Comparison of ENCODE assay signal across 9 cellular contexts in the genomic region with DNA sequence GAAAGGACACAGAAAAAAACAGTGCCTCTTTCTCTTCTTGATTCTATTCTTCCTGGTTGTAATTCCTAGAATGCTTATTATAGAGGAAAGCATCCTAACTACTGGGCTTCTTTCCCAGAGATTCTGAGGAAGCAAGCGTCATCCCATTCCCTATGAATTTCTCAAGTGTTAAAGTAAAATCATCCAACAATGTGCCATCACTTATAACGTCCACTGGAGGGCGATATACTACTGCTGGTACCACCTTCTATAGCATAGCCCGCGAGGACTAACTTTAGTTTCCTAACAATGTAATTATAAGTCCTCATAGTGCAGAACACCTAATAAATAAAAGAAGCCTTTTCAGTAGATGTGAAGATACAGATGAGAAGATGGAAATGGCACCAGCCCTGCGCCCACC. TPM values are rescaled to one million over a fixed set of nuclear protein-coding genes. Genes with fewer than 3 reads are reported as not detected.
DNase-seq lines count a peak whose midpoint lies in the region; ATAC-seq and TF ChIP-seq lines count a peak whose summit lies in the region.
"Had no signal": no experiment of that assay in that cellular context is flagged by ENCODE, and none has a peak within 500 bp of the region (broad histone marks: within the 10 kb centered on the region; RNA-seq: fewer than 3 reads in every experiment).

No MANE protein-coding gene starts in this region.

- H3K9ac ChIP-seq in liver (ENCODE audit: low read depth in 1 of 2, low read length in 2 of 2), result no peak overlapping the region

- peaks cover 23% of the 10 kb centered on the region for H3K27me3 Mint-ChIP-seq in activated CD8-positive, alpha-beta memory T cell treated with anti-CD3 and anti-CD28 coated beads, Interleukin-2, amount 10 ng/mL, durations not matched to agents 7 days and 5 days

- in situ Hi-C loops in ACHN (cut with HindIII; ENCODE audit: low pct_ligation_motif_present, low pct_unique_long_range_greater_than_20kb, low sequenced_read_pairs), result no loop called here
- in situ Hi-C loops in astrocyte of the cerebellum (cut with HindIII; ENCODE audit: low sequenced_read_pairs), result no loop called here

- TF ChIP-seq RAD21 in liver (IDR thresholded peaks at IDR 0.05), result peak; percentile 72 to 79

- H3K9me3 ChIP-seq in liver (ENCODE audit: control insufficient read depth in 4 of 4, low read length in 3 of 4), result no peaks in the 10 kb centered on the region

- TF ChIP-seq CTCF in astrocyte of the cerebellum (IDR thresholded peaks at IDR 0.05; ENCODE audit: low read depth, low read length, missing control alignments), result peak; percentile 54
- TF ChIP-seq CTCF in liver (IDR thresholded peaks at IDR 0.05; ENCODE audit: low read depth, low read length, missing input control), result peak; percentile 46

- no peak overlapping the region for H3K4me3 Mint-ChIP-seq in activated CD8-positive, alpha-beta memory T cell treated with anti-CD3 and anti-CD28 coated beads, Interleukin-2, amount 10 ng/mL, durations not matched to agents 7 days and 5 days

- ATAC-seq in GM21423 (IDR thresholded peaks at IDR 0.05; ENCODE audit: unreplicated experiment), result no peak
- no peak for ATAC-seq in HG03378 (IDR thresholded peaks at IDR 0.05; ENCODE audit: unreplicated experiment)
- ATAC-seq in activated CD8-positive, alpha-beta memory T cell treated with anti-CD3 and anti-CD28 coated beads, Interleukin-2, amount 10 ng/mL, durations not matched to agents 7 days and 5 days, result no peak

- CTCF ChIA-PET in activated CD8-positive, alpha-beta memory T cell treated with anti-CD3 and anti-CD28 coated beads, Interleukin-2, amount 10 ng/mL, durations not matched to agents 7 days and 5 days (lab: Charles Lee), result no interaction called here

- no peaks in the 10 kb centered on the region for H3K4me1 ChIP-seq in liver (ENCODE audit: control insufficient read depth in 4 of 4, insufficient read depth in 4 of 4, low read length in 3 of 4)

- no peaks in the 10 kb centered on the region for H3K36me3 Mint-ChIP-seq in activated CD8-positive, alpha-beta memory T cell treated with anti-CD3 and anti-CD28 coated beads, Interleukin-2, amount 10 ng/mL, durations not matched to agents 7 days and 5 days

- H3K27ac ChIP-seq in liver (ENCODE audit: low read depth in 1 of 2, low read length in 2 of 2), result no peak overlapping the region
- H3K27ac ChIP-seq: epithelial cell of prostate had no signal

- WGBS in liver, result 7% methylated on average over 6 of the region's 6 CpGs

- H3K27me3 ChIP-seq in liver (ENCODE audit: control insufficient read depth in 4 of 4, insufficient read depth in 4 of 4, low read length in 3 of 4), result peaks cover 0 to 11% (median 0%) of the 10 kb centered on the region in 4 donors

- no peaks in the 10 kb centered on the region for H3K36me3 ChIP-seq in liver (ENCODE audit: control insufficient read depth in 4 of 4, insufficient read depth in 3 of 4, low read depth in 1 of 4, low read length in 3 of 4)

- DNase-seq in ACHN, result peak; percentile 23
- peak; percentile 20 for DNase-seq in GM04504 (ENCODE audit: low read depth)
- DNase-seq in NAMALWA (ENCODE audit: low spot score), result peak; percentile 37
- DNase-seq in astrocyte of the cerebellum (ENCODE audit: low read depth), result peak; percentile 22
- no peak for DNase-seq in activated CD8-positive, alpha-beta memory T cell treated with anti-CD3 and anti-CD28 coated beads, Interleukin-2, amount 10 ng/mL, durations not matched to agents 7 days and 5 days

- H3K4me1 Mint-ChIP-seq in activated CD8-positive, alpha-beta memory T cell treated with anti-CD3 and anti-CD28 coated beads, Interleukin-2, amount 10 ng/mL, durations not matched to agents 7 days and 5 days, result no peaks in the 10 kb centered on the region

- no peaks in the 10 kb centered on the region for H3K9me3 Mint-ChIP-seq in activated CD8-positive, alpha-beta memory T cell treated with anti-CD3 and anti-CD28 coated beads, Interleukin-2, amount 10 ng/mL, durations not matched to agents 7 days and 5 days (ENCODE audit: low read depth)

- H3K27ac Mint-ChIP-seq in activated CD8-positive, alpha-beta memory T cell treated with anti-CD3 and anti-CD28 coated beads, Interleukin-2, amount 10 ng/mL, durations not matched to agents 7 days and 5 days, result no peak overlapping the region

- H3K4me3 ChIP-seq in astrocyte of the cerebellum (ENCODE audit: low read depth, low read length) (no peak overlapping the region), liver (ENCODE audit: low read depth in 1 of 3, low read length in 3 of 3) (no peak overlapping the region)

TF ChIP-seq in liver, 16 proteins besides CTCF, POLR2A, EP300 and RAD21:
- TF ChIP-seq RXRA (IDR thresholded peaks at IDR 0.05), result no peak
- no peak for TF ChIP-seq HNF4A (conservative IDR thresholded peaks at IDR 0.05)
- TF ChIP-seq, protein P1, sequence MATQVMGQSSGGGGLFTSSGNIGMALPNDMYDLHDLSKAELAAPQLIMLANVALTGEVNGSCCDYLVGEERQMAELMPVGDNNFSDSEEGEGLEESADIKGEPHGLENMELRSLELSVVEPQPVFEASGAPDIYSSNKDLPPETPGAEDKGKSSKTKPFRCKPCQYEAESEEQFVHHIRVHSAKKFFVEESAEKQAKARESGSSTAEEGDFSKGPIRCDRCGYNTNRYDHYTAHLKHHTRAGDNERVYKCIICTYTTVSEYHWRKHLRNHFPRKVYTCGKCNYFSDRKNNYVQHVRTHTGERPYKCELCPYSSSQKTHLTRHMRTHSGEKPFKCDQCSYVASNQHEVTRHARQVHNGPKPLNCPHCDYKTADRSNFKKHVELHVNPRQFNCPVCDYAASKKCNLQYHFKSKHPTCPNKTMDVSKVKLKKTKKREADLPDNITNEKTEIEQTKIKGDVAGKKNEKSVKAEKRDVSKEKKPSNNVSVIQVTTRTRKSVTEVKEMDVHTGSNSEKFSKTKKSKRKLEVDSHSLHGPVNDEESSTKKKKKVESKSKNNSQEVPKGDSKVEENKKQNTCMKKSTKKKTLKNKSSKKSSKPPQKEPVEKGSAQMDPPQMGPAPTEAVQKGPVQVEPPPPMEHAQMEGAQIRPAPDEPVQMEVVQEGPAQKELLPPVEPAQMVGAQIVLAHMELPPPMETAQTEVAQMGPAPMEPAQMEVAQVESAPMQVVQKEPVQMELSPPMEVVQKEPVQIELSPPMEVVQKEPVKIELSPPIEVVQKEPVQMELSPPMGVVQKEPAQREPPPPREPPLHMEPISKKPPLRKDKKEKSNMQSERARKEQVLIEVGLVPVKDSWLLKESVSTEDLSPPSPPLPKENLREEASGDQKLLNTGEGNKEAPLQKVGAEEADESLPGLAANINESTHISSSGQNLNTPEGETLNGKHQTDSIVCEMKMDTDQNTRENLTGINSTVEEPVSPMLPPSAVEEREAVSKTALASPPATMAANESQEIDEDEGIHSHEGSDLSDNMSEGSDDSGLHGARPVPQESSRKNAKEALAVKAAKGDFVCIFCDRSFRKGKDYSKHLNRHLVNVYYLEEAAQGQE (IDR thresholded peaks at IDR 0.05), result no peak
- TF ChIP-seq GABPA (IDR thresholded peaks at IDR 0.05 in 1 of 2, conservative IDR thresholded peaks at IDR 0.05 in 1 of 2), result no peak
- TF ChIP-seq, protein P2, sequence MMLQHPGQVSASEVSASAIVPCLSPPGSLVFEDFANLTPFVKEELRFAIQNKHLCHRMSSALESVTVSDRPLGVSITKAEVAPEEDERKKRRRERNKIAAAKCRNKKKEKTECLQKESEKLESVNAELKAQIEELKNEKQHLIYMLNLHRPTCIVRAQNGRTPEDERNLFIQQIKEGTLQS (IDR thresholded peaks at IDR 0.05), result no peak
- TF ChIP-seq TAF1 (conservative IDR thresholded peaks at IDR 0.05), result no peak
- TF ChIP-seq, protein P3, sequence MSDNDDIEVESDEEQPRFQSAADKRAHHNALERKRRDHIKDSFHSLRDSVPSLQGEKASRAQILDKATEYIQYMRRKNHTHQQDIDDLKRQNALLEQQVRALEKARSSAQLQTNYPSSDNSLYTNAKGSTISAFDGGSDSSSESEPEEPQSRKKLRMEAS (IDR thresholded peaks at IDR 0.05), result no peak
- no peak for TF ChIP-seq FOXA2 (IDR thresholded peaks at IDR 0.05)
- no peak for TF ChIP-seq YY1 (IDR thresholded peaks at IDR 0.05)
- TF ChIP-seq FOXA1 (IDR thresholded peaks at IDR 0.05), result no peak
- TF ChIP-seq EGR1 (IDR thresholded peaks at IDR 0.05; ENCODE audit: low read depth in 2 of 2), result no peak
- no peak for TF ChIP-seq SP1 (IDR thresholded peaks at IDR 0.05)
- no peak for TF ChIP-seq NR2F2 (IDR thresholded peaks at IDR 0.05)
- no peak for TF ChIP-seq HNF4G (IDR thresholded peaks at IDR 0.05)
- TF ChIP-seq, protein P4, sequence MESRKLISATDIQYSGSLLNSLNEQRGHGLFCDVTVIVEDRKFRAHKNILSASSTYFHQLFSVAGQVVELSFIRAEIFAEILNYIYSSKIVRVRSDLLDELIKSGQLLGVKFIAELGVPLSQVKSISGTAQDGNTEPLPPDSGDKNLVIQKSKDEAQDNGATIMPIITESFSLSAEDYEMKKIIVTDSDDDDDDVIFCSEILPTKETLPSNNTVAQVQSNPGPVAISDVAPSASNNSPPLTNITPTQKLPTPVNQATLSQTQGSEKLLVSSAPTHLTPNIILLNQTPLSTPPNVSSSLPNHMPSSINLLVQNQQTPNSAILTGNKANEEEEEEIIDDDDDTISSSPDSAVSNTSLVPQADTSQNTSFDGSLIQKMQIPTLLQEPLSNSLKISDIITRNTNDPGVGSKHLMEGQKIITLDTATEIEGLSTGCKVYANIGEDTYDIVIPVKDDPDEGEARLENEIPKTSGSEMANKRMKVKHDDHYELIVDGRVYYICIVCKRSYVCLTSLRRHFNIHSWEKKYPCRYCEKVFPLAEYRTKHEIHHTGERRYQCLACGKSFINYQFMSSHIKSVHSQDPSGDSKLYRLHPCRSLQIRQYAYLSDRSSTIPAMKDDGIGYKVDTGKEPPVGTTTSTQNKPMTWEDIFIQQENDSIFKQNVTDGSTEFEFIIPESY (IDR thresholded peaks at IDR 0.05), result no peak

RNA-seq across cellular contexts. Expression of a gene that starts 4.4 kb away (rescaled TPM):
- total RNA-seq in liver, result under 1 TPM in 1 of 2 donors, not detected in 1; 0.14 TPM
- polyA plus RNA-seq in liver, result not detected
- total RNA-seq in activated CD8-positive, alpha-beta memory T cell treated with anti-CD3 and anti-CD28 coated beads, Interleukin-2, amount 10 ng/mL, durations not matched to agents 7 days and 5 days, result not detected
